7 cellular contexts compared by ENCODE assay signal in genomic region chr14:89973234-89973823, GRCh38. TPM values are rescaled to one million over a fixed set of nuclear protein-coding genes. Genes with fewer than 3 reads are reported as not detected.
DNase-seq lines count a peak whose midpoint lies in the region; ATAC-seq and TF ChIP-seq lines count a peak whose summit lies in the region.

No MANE protein-coding gene starts in this region.

- no peak for TF ChIP-seq EP300 in suprapubic skin (IDR thresholded peaks at IDR 0.05)

- H3K9me3 ChIP-seq in mucosa of descending colon (no peaks in the 10 kb centered on the region), suprapubic skin (no peaks in the 10 kb centered on the region)

- no peak overlapping the region for H3K4me3 Mint-ChIP-seq in activated CD4-positive, alpha-beta memory T cell treated with anti-CD3 and anti-CD28 coated beads for 36 hours

- no peaks in the 10 kb centered on the region for H3K27me3 ChIP-seq in suprapubic skin

- H3K36me3 ChIP-seq in mucosa of descending colon (ENCODE audit: low read depth), result no peaks in the 10 kb centered on the region
- H3K36me3 ChIP-seq in suprapubic skin, result peaks cover 63% of the 10 kb centered on the region

- H3K9me3 Mint-ChIP-seq in activated CD4-positive, alpha-beta memory T cell treated with anti-CD3 and anti-CD28 coated beads for 36 hours, result no peaks in the 10 kb centered on the region

- H3K27ac ChIP-seq in suprapubic skin, result no peak overlapping the region

- POLR2A ChIA-PET in activated CD4-positive, alpha-beta memory T cell treated with anti-CD3 and anti-CD28 coated beads for 36 hours (lab: Charles Lee), result no interaction called here

- H3K4me3 ChIP-seq in GM12875 (ENCODE audit: low read depth, low read length) (no peak overlapping the region), epithelial cell of esophagus (ENCODE audit: low read length) (no peak overlapping the region), mucosa of descending colon (no peak overlapping the region), suprapubic skin (no peak overlapping the region)

- no peaks in the 10 kb centered on the region for H3K27me3 Mint-ChIP-seq in activated CD4-positive, alpha-beta memory T cell treated with anti-CD3 and anti-CD28 coated beads for 36 hours

- peaks cover 52% of the 10 kb centered on the region for H3K36me3 Mint-ChIP-seq in activated CD4-positive, alpha-beta memory T cell treated with anti-CD3 and anti-CD28 coated beads for 36 hours

- TF ChIP-seq CTCF in GM12875 (IDR thresholded peaks at IDR 0.05; ENCODE audit: borderline replicate concordance, insufficient read depth, low read depth, low read length), result peak; percentile 82
- peak; percentile 97 for TF ChIP-seq CTCF in epithelial cell of esophagus (IDR thresholded peaks at IDR 0.05; ENCODE audit: insufficient read depth, low read depth, low read length, missing control alignments)
- peak; percentile 57 for TF ChIP-seq CTCF in mucosa of descending colon (IDR thresholded peaks at IDR 0.05)
- peak; percentile 69 to 70 for TF ChIP-seq CTCF in suprapubic skin (IDR thresholded peaks at IDR 0.05)

- no peak overlapping the region for H3K27ac Mint-ChIP-seq in activated CD4-positive, alpha-beta memory T cell treated with anti-CD3 and anti-CD28 coated beads for 36 hours

- DNase-seq in NCI-H510A (lab: John Stamatoyannopoulos, UW), result peak; percentile 13
- DNase-seq in activated CD4-positive, alpha-beta memory T cell treated with anti-CD3 and anti-CD28 coated beads for 36 hours, result peak; percentile 67
- DNase-seq in epithelial cell of esophagus (ENCODE audit: low read depth), result peak; percentile 74
- peak in 2 of 3 donors; percentile 55 to 75 for DNase-seq in mucosa of descending colon
- DNase-seq in suprapubic skin (ENCODE audit: low spot score in 2 of 2), result no peak

- H3K4me1 ChIP-seq in mucosa of descending colon (ENCODE audit: low read depth) (no peaks in the 10 kb centered on the region), suprapubic skin (no peaks in the 10 kb centered on the region)

- ATAC-seq in HG03159 (IDR thresholded peaks at IDR 0.05; ENCODE audit: unreplicated experiment) (peak; percentile 66), mucosa of descending colon (peak; percentile 86)

- intact Hi-C loops in activated CD4-positive, alpha-beta memory T cell treated with anti-CD3 and anti-CD28 coated beads for 36 hours (cut with micrococcal nuclease), result loop anchor here (1.0 to 5.0 kb wide), 2 partner anchors 89 to 262 kb away; partner anchors contain the start of gene KCNK13
- intact Hi-C loops in mucosa of descending colon (cut with DNase I, micrococcal nuclease), result loop anchor here in 1 of 2 donors (10.0 kb wide), 1 partner anchor 261 kb away; no protein-coding TSS in a partner anchor

- 60% methylated on average over 6 of the region's 7 CpGs for WGBS in suprapubic skin

- H3K4me1 Mint-ChIP-seq in activated CD4-positive, alpha-beta memory T cell treated with anti-CD3 and anti-CD28 coated beads for 36 hours (ENCODE audit: low read depth), result peaks cover 8% of the 10 kb centered on the region

- no peak for TF ChIP-seq POLR2A in suprapubic skin (IDR thresholded peaks at IDR 0.05)

- CTCF ChIA-PET in activated CD4-positive, alpha-beta memory T cell treated with anti-CD3 and anti-CD28 coated beads for 36 hours (lab: Charles Lee), result interaction anchor here (0.6 to 4.4 kb wide), 26 partner anchors 8 to 946 kb away, joined by 3 to 40 read pairs (median 5); partner anchors contain the start of genes EFCAB11, KCNK13 and TDP1

RNA-seq across cellular contexts. Expression of gene TDP1, which starts 17.6 kb away (rescaled TPM):
- total RNA-seq in activated CD4-positive, alpha-beta memory T cell treated with anti-CD3 and anti-CD28 coated beads for 36 hours, result 10 to 100 TPM; 99.3 TPM
- total RNA-seq in mucosa of descending colon, result 10 to 100 TPM; 12.6 to 19.0 (median 14.2) TPM
- 10 to 100 TPM; 10.8 to 25.8 (median 18.1) TPM for total RNA-seq in suprapubic skin

RNA-seq across cellular contexts. Expression of gene EFCAB11, which starts 18.8 kb away (rescaled TPM):
- total RNA-seq in activated CD4-positive, alpha-beta memory T cell treated with anti-CD3 and anti-CD28 coated beads for 36 hours, result 10 to 100 TPM; 10.6 to 10.8 TPM
- total RNA-seq in mucosa of descending colon (10 to 100 TPM in 1 of 3 donors, 1 to 10 TPM in 2; 6.0 to 10.2 (median 6.3) TPM), suprapubic skin (1 to 10 TPM; 3.2 to 5.1 (median 3.7) TPM)

Comparison
In these comparisons a context has a peak if more than half of its experiments do, and no peak if none do; other contexts are left out.
1. DNase-seq: peak in NCI-H510A (single experiment), activated CD4-positive, alpha-beta memory T cell treated with anti-CD3 and anti-CD28 coated beads for 36 hours (single experiment), epithelial cell of esophagus (single experiment) and mucosa of descending colon (2 of 3); none in suprapubic skin (0 of 2).
2. Peak in every context shown above with its lines, with median percentiles within 50 percentile points of each other: CTCF ChIP-seq.